14 cellular contexts compared by ENCODE assay signal in the genomic region with DNA sequence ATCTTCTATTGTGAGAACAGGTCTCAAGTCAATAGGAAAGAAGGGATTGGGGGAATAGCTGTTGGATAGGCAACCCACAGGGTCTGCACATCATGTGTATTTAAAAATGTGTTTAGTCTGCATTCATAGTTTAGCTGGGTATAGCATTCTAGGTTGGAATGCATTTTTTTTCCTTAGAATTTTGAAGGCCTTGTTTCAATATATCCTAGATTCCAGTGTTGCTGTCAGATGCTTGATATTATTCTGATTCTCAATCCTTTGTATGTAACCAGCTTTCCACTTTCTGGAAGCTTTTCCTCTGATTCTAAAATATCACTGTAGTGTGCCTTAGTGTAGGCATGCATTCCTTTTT. TPM values are rescaled to one million over a fixed set of nuclear protein-coding genes. Genes with fewer than 3 reads are reported as not detected.
DNase-seq lines count a peak whose midpoint lies in the region; ATAC-seq and TF ChIP-seq lines count a peak whose summit lies in the region.
"Had no signal": no experiment of that assay in that cellular context is flagged by ENCODE, and none has a peak within 500 bp of the region (broad histone marks: within the 10 kb centered on the region; RNA-seq: fewer than 3 reads in every experiment).

No MANE protein-coding gene starts in this region.

- peaks cover 3% of the 10 kb centered on the region; the same call in 1 of the 2 replicates for H3K4me1 ChIP-seq in HEK293 (ENCODE audit: control insufficient read depth, insufficient read depth, low read length)
- peaks cover 26% of the 10 kb centered on the region for H3K4me1 ChIP-seq in RWPE2 (ENCODE audit: insufficient read depth, poor library complexity, severe bottlenecking)
- no peaks in the 10 kb centered on the region for H3K4me1 ChIP-seq in hepatocyte (ENCODE audit: insufficient read depth)
- H3K4me1 ChIP-seq: HAP-1 had no signal

- H3K27ac ChIP-seq in HEK293 (ENCODE audit: extremely low read depth, low read depth, low read length): no peak overlapping the region
- H3K27ac ChIP-seq in RWPE2 (ENCODE audit: poor library complexity, severe bottlenecking): peak overlapping the region; percentile 85
- H3K27ac ChIP-seq in hepatocyte: peak overlapping the region; percentile 49

- no peaks in the 10 kb centered on the region for H3K9me2 ChIP-seq in hepatocyte (replicated peaks; ENCODE audit: insufficient read depth)

- DNase-seq in RWPE2 (ENCODE audit: low spot score) (no peak), hepatocyte (ENCODE audit: low spot score) (no peak), HuH-7 (ENCODE audit: low spot score) (no peak), omental fat pad (ENCODE audit: low spot score) (no peak), COLO668 (lab: John Stamatoyannopoulos, UW; ENCODE audit: unreplicated experiment) (no peak)
- DNase-seq: C1 segment of cervical spinal cord; CD4-positive, alpha-beta memory T cell; DMS53; DMS79 treated with DMSO at 0.1 percent for 48 hours; GF-D8; GOT3 had no signal

- no peaks in the 10 kb centered on the region for H4K20me1 ChIP-seq in hepatocyte (ENCODE audit: insufficient read depth, poor library complexity, severe bottlenecking)

- TF ChIP-seq CTCF in HEK293 (tag by site-specific recombination; IDR thresholded peaks at IDR 0.05) (no peak), RWPE2 (IDR thresholded peaks at IDR 0.05; ENCODE audit: poor library complexity, severe bottlenecking) (no peak), hepatocyte (IDR thresholded peaks at IDR 0.05; ENCODE audit: poor library complexity) (no peak), omental fat pad (IDR thresholded peaks at IDR 0.05) (no peak)

- no peak overlapping the region for H3K4me2 ChIP-seq in hepatocyte

- H3K27me3 ChIP-seq in RWPE2 (ENCODE audit: insufficient read depth, poor library complexity, severe bottlenecking) (no peaks in the 10 kb centered on the region), hepatocyte (no peaks in the 10 kb centered on the region)

- CTCF ChIA-PET in HEK293 (lab: Yijun Ruan, JAX): interaction anchor here (0.7 to 1.1 kb wide), 2 partner anchors 11 to 146 kb away, joined by 4 to 6 read pairs; no protein-coding TSS in a partner anchor

- H3K4me3 ChIP-seq in HEK293 (ENCODE audit: low read depth, low read length): no peak overlapping the region
- no peak overlapping the region for H3K4me3 ChIP-seq in RWPE2 (ENCODE audit: severe bottlenecking)
- no peak overlapping the region for H3K4me3 ChIP-seq in hepatocyte
- H3K4me3 ChIP-seq: HAP-1 had no signal

- no peaks in the 10 kb centered on the region for H3K36me3 ChIP-seq in HEK293 (ENCODE audit: control insufficient read depth in 2 of 2, insufficient read depth in 1 of 2, low read length in 2 of 2)
- no peaks in the 10 kb centered on the region for H3K36me3 ChIP-seq in RWPE2 (ENCODE audit: low read depth)
- no peaks in the 10 kb centered on the region for H3K36me3 ChIP-seq in hepatocyte (replicated peaks; ENCODE audit: insufficient read depth, low read depth)
- H3K36me3 ChIP-seq: HAP-1 had no signal

- H2AFZ ChIP-seq in hepatocyte: no peak overlapping the region

- no peaks in the 10 kb centered on the region for H3K79me2 ChIP-seq in hepatocyte

- no peak for ATAC-seq in RWPE2 (ENCODE audit: low read depth)
- no peak for ATAC-seq in omental fat pad (ENCODE audit: low FRiP score)

- POLR2A ChIA-PET in HEK293 (lab: Yijun Ruan, JAX): no interaction called here

- no peaks in the 10 kb centered on the region; the same call in 1 of the 2 replicates for H3K9me3 ChIP-seq in HEK293 (ENCODE audit: control insufficient read depth, insufficient read depth, low read depth, low read length)
- no peaks in the 10 kb centered on the region for H3K9me3 ChIP-seq in RWPE2 (ENCODE audit: severe bottlenecking)
- no peaks in the 10 kb centered on the region for H3K9me3 ChIP-seq in hepatocyte (ENCODE audit: low read depth)
- H3K9me3 ChIP-seq: HAP-1 had no signal

TF ChIP-seq in HEK293, 187 proteins besides CTCF, POLR2A, EP300 and RAD21:
- TF ChIP-seq ZFP3 (tag by site-specific recombination; IDR thresholded peaks at IDR 0.05; ENCODE audit: low read depth): no peak
- TF ChIP-seq, protein P1, sequence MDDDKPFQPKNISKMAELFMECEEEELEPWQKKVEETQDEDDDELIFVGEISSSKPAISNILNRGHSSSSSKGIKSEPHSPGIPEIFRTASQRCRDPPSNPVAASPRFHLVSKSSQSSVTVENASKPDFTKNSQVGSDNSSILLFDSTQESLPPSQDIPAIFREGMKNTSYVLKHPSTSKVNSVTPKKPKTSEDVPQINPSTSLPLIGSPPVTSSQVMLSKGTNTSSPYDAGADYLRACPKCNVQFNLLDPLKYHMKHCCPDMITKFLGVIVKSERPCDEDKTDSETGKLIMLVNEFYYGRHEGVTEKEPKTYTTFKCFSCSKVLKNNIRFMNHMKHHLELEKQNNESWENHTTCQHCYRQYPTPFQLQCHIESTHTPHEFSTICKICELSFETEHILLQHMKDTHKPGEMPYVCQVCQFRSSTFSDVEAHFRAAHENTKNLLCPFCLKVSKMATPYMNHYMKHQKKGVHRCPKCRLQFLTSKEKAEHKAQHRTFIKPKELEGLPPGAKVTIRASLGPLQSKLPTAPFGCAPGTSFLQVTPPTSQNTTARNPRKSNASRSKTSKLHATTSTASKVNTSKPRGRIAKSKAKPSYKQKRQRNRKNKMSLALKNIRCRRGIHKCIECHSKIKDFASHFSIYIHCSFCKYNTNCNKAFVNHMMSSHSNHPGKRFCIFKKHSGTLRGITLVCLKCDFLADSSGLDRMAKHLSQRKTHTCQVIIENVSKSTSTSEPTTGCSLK (tag by site-specific recombination; IDR thresholded peaks at IDR 0.05): no peak
- no peak for TF ChIP-seq ZXDB (tag by site-specific recombination; IDR thresholded peaks at IDR 0.05)
- peak; percentile 39 for TF ChIP-seq SETDB1 (IDR thresholded peaks at IDR 0.05; ENCODE audit: insufficient read length, low read length)

RNA-seq across cellular contexts. Expression of a gene that starts 9.0 kb away (rescaled TPM):
- total RNA-seq in hepatocyte: 36.5 and 38.4 TPM in 2 replicates
- 7.9 TPM in 2 replicates for polyA plus RNA-seq in hepatocyte
- total RNA-seq in omental fat pad: 10 to 100 TPM in 1 of 4 donors, 1 to 10 TPM in 3; 6.3 to 21.8 (median 7.9) TPM
- total RNA-seq: CD4-positive, alpha-beta memory T cell; G401 had no signal
